ENCODE assay signal across 17 cellular contexts in genomic region chr10:6650580-6650979, GRCh38.
A peak's percentile ranks its signal among the peaks of the same experiment; 100 is the strongest.
DNase-seq lines count a peak whose midpoint lies in the region; ATAC-seq and TF ChIP-seq lines count a peak whose summit lies in the region.
"Had no signal": no experiment of that assay in that cellular context is flagged by ENCODE, and none has a peak within 500 bp of the region (broad histone marks: within the 10 kb centered on the region; RNA-seq: fewer than 3 reads in every experiment).

No MANE protein-coding gene starts in this region.

- H3K36me3 Mint-ChIP-seq in activated CD8-positive, alpha-beta T cell treated with anti-CD3 and anti-CD28 coated beads for 36 hours (ENCODE audit: low read depth), result no peaks in the 10 kb centered on the region
- no peaks in the 10 kb centered on the region for H3K36me3 Mint-ChIP-seq in activated CD8-positive, alpha-beta T cell treated with anti-CD3 and anti-CD28 coated beads, Interleukin-2, amount 10 ng/mL, durations not matched to agents 7 days and 5 days (ENCODE audit: low read depth)
- H3K36me3 Mint-ChIP-seq in activated T-helper 17 cell treated with anti-CD3 and anti-CD28 coated beads, Interleukin-2, amount 50 U/mL, for 72 hours (ENCODE audit: low read depth), result no peaks in the 10 kb centered on the region
- H3K36me3 Mint-ChIP-seq: CD4-positive, CD25-positive, alpha-beta regulatory T cell; CD8-positive, alpha-beta memory T cell had no signal

- intact Hi-C loops in activated CD8-positive, alpha-beta T cell treated with anti-CD3 and anti-CD28 coated beads for 36 hours (cut with micrococcal nuclease), result no loop called here

- H3K4me3 Mint-ChIP-seq in activated CD8-positive, alpha-beta T cell treated with anti-CD3 and anti-CD28 coated beads for 36 hours, result no peak overlapping the region
- no peak overlapping the region for H3K4me3 Mint-ChIP-seq in activated CD8-positive, alpha-beta T cell treated with anti-CD3 and anti-CD28 coated beads, Interleukin-2, amount 10 ng/mL, durations not matched to agents 7 days and 5 days
- H3K4me3 Mint-ChIP-seq in activated T-helper 17 cell treated with anti-CD3 and anti-CD28 coated beads, Interleukin-2, amount 50 U/mL, for 72 hours, result peak overlapping the region; percentile 6
- H3K4me3 Mint-ChIP-seq: B cell; CD4-positive, CD25-positive, alpha-beta regulatory T cell; CD8-positive, alpha-beta memory T cell had no signal

- TF ChIP-seq CTCF in activated CD8-positive, alpha-beta T cell treated with anti-CD3 and anti-CD28 coated beads for 36 hours (IDR thresholded peaks at IDR 0.05), result no peak

- POLR2A ChIA-PET in activated CD8-positive, alpha-beta T cell treated with anti-CD3 and anti-CD28 coated beads for 36 hours (lab: Charles Lee), result no interaction called here
- POLR2A ChIA-PET in activated CD8-positive, alpha-beta T cell treated with anti-CD3 and anti-CD28 coated beads, Interleukin-2, amount 10 ng/mL, durations not matched to agents 7 days and 5 days (lab: Charles Lee), result no interaction called here

- no peaks in the 10 kb centered on the region for H3K9me3 Mint-ChIP-seq in activated CD8-positive, alpha-beta T cell treated with anti-CD3 and anti-CD28 coated beads for 36 hours
- H3K9me3 Mint-ChIP-seq in activated CD8-positive, alpha-beta T cell treated with anti-CD3 and anti-CD28 coated beads, Interleukin-2, amount 10 ng/mL, durations not matched to agents 7 days and 5 days (ENCODE audit: insufficient read depth), result no peaks in the 10 kb centered on the region
- H3K9me3 Mint-ChIP-seq in activated T-helper 17 cell treated with anti-CD3 and anti-CD28 coated beads, Interleukin-2, amount 50 U/mL, for 72 hours, result no peaks in the 10 kb centered on the region
- H3K9me3 Mint-ChIP-seq: CD8-positive, alpha-beta memory T cell had no signal

- peak; percentile 29 for DNase-seq in activated CD8-positive, alpha-beta T cell treated with anti-CD3 and anti-CD28 coated beads for 36 hours
- no peak for DNase-seq in activated CD8-positive, alpha-beta T cell treated with anti-CD3 and anti-CD28 coated beads, Interleukin-2, amount 10 ng/mL, durations not matched to agents 7 days and 5 days
- DNase-seq in stimulated activated CD4-positive, alpha-beta T cell treated with anti-CD3 and anti-CD28 coated beads, Interleukin-4, amount 100 ng/mL, for 24 hours, result peak; percentile 17
- DNase-seq in stimulated activated CD4-positive, alpha-beta T cell treated with anti-CD3 and anti-CD28 coated beads, Interleukin-15, amount 100 ng/mL, for 24 hours, result no peak
- DNase-seq in activated CD8-positive, alpha-beta memory T cell treated with anti-CD3 and anti-CD28 coated beads for 24 hours, result no peak
- DNase-seq: CD4-positive, CD25-positive, alpha-beta regulatory T cell; CD8-positive, alpha-beta memory T cell; DMS 273 treated with DMSO at 0.1 percent for 48 hours; DMS79; EL; GDM1; GM23248; H7; HCEC 1CT had no signal

- CTCF ChIA-PET in activated CD8-positive, alpha-beta T cell treated with anti-CD3 and anti-CD28 coated beads for 36 hours (lab: Charles Lee), result interaction anchor here (0.7 to 1.0 kb wide), 4 partner anchors 9 to 28 kb away, joined by 3 read pairs; no protein-coding TSS in a partner anchor
- CTCF ChIA-PET in activated CD8-positive, alpha-beta T cell treated with anti-CD3 and anti-CD28 coated beads, Interleukin-2, amount 10 ng/mL, durations not matched to agents 7 days and 5 days (lab: Charles Lee), result interaction anchor here (0.8 to 2.0 kb wide), 3 partner anchors 13 to 183 kb away, joined by 3 to 4 read pairs (median 4); no protein-coding TSS in a partner anchor

- no peak overlapping the region for H3K27ac Mint-ChIP-seq in activated CD8-positive, alpha-beta T cell treated with anti-CD3 and anti-CD28 coated beads for 36 hours
- no peak overlapping the region for H3K27ac Mint-ChIP-seq in activated CD8-positive, alpha-beta T cell treated with anti-CD3 and anti-CD28 coated beads, Interleukin-2, amount 10 ng/mL, durations not matched to agents 7 days and 5 days
- no peak overlapping the region for H3K27ac Mint-ChIP-seq in activated T-helper 17 cell treated with anti-CD3 and anti-CD28 coated beads, Interleukin-2, amount 50 U/mL, for 72 hours
- H3K27ac Mint-ChIP-seq: B cell; CD4-positive, CD25-positive, alpha-beta regulatory T cell; CD8-positive, alpha-beta memory T cell had no signal

- H3K27me3 Mint-ChIP-seq in activated CD8-positive, alpha-beta T cell treated with anti-CD3 and anti-CD28 coated beads for 36 hours, result no peaks in the 10 kb centered on the region
- H3K27me3 Mint-ChIP-seq in activated CD8-positive, alpha-beta T cell treated with anti-CD3 and anti-CD28 coated beads, Interleukin-2, amount 10 ng/mL, durations not matched to agents 7 days and 5 days (ENCODE audit: low read depth), result peaks cover 7% of the 10 kb centered on the region
- no peaks in the 10 kb centered on the region for H3K27me3 Mint-ChIP-seq in activated T-helper 17 cell treated with anti-CD3 and anti-CD28 coated beads, Interleukin-2, amount 50 U/mL, for 72 hours

- no peak for ATAC-seq in activated CD8-positive, alpha-beta T cell treated with anti-CD3 and anti-CD28 coated beads for 36 hours
- ATAC-seq in activated CD8-positive, alpha-beta T cell treated with anti-CD3 and anti-CD28 coated beads, Interleukin-2, amount 10 ng/mL, durations not matched to agents 7 days and 5 days, result no peak
- peak; percentile 28 for ATAC-seq in activated T-helper 17 cell treated with anti-CD3 and anti-CD28 coated beads, Interleukin-2, amount 50 U/mL, for 72 hours (replicated peaks)
- ATAC-seq: GM12878 had no signal

- H3K4me1 Mint-ChIP-seq in activated CD8-positive, alpha-beta T cell treated with anti-CD3 and anti-CD28 coated beads for 36 hours (ENCODE audit: low read depth), result peaks cover 32% of the 10 kb centered on the region
- peaks cover 32% of the 10 kb centered on the region for H3K4me1 Mint-ChIP-seq in activated CD8-positive, alpha-beta T cell treated with anti-CD3 and anti-CD28 coated beads, Interleukin-2, amount 10 ng/mL, durations not matched to agents 7 days and 5 days (ENCODE audit: low read depth)
- peaks cover 8% of the 10 kb centered on the region for H3K4me1 Mint-ChIP-seq in activated T-helper 17 cell treated with anti-CD3 and anti-CD28 coated beads, Interleukin-2, amount 50 U/mL, for 72 hours
- H3K4me1 Mint-ChIP-seq: B cell had no signal

Comparison
In these comparisons a context has a peak if more than half of its experiments do, and no peak if none do; other contexts are left out.
1. DNase-seq: peak in activated CD8-positive, alpha-beta T cell treated with anti-CD3 and anti-CD28 coated beads for 36 hours (single experiment) and stimulated activated CD4-positive, alpha-beta T cell treated with anti-CD3 and anti-CD28 coated beads, Interleukin-4, amount 100 ng/mL, for 24 hours (single experiment); none in activated CD8-positive, alpha-beta T cell treated with anti-CD3 and anti-CD28 coated beads, Interleukin-2, amount 10 ng/mL, durations not matched to agents 7 days and 5 days (single experiment), stimulated activated CD4-positive, alpha-beta T cell treated with anti-CD3 and anti-CD28 coated beads, Interleukin-15, amount 100 ng/mL, for 24 hours (single experiment) and activated CD8-positive, alpha-beta memory T cell treated with anti-CD3 and anti-CD28 coated beads for 24 hours (single experiment).